23 cellular contexts compared by ENCODE assay signal in genomic region chr6:39931607-39932006, GRCh38. TPM values are rescaled to one million over a fixed set of nuclear protein-coding genes. Genes with fewer than 3 reads are reported as not detected.
DNase-seq lines count a peak whose midpoint lies in the region; ATAC-seq, FAIRE-seq and TF ChIP-seq lines count a peak whose summit lies in the region.
"Had no signal": no experiment of that assay in that cellular context is flagged by ENCODE, and none has a peak within 500 bp of the region (broad histone marks: within the 10 kb centered on the region; RNA-seq: fewer than 3 reads in every experiment).

No MANE protein-coding gene starts in this region.

- 100% methylated on average over 1 of the region's 1 CpG for WGBS in mesenchymal stem cell

- no peaks in the 10 kb centered on the region for H3K27me3 ChIP-seq in astrocyte (ENCODE audit: insufficient read depth, low read length)
- no peaks in the 10 kb centered on the region for H3K27me3 ChIP-seq in mesenchymal stem cell (ENCODE audit: control insufficient read depth in 1 of 2, insufficient read depth in 1 of 2, low read length in 2 of 2)
- no peaks in the 10 kb centered on the region for H3K27me3 ChIP-seq in thoracic aorta (replicated peaks; ENCODE audit: insufficient read depth)
- H3K27me3 ChIP-seq: gastroesophageal sphincter, testis had no signal

- H2AK5ac ChIP-seq in mesenchymal stem cell (ENCODE audit: low read length, severe bottlenecking) = no peak overlapping the region

- no peak for DNase-seq in astrocyte (ENCODE audit: low read depth)
- no peak for DNase-seq in mesenchymal stem cell
- DNase-seq in thoracic aorta (ENCODE audit: low spot score) = no peak
- DNase-seq in GM10266 (ENCODE audit: extremely low spot score) = no peak
- no peak for DNase-seq in AML-193 (lab: John Stamatoyannopoulos, UW)
- DNase-seq: activated B cell treated with CpG ODN at 0.5 μM for 24 hours; activated CD4-positive, alpha-beta memory T cell treated with anti-CD3 and anti-CD28 coated beads for 36 hours; DMS79 treated with DMSO at 0.1 percent for 48 hours; effector CD4-positive, alpha-beta T cell; Karpas-422; left colon; NCI-H1092 treated with DMSO at 0.1 percent for 48 hours; NCI-H2029; NCI-H446; NK-92 treated with Interleukin-12 subunit alpha and Interleukin-12 subunit beta, amount 100 ng/mL, for 24 hours; stimulated activated CD8-positive, alpha-beta memory T cell treated with anti-CD3 and anti-CD28 coated beads, Interleukin-4, amount 100 ng/mL, for 48 hours; T-helper 2 cell; testis had no signal

- H2BK15ac ChIP-seq in mesenchymal stem cell (ENCODE audit: low read depth, poor library complexity, severe bottlenecking) = no peak overlapping the region

- H3K9ac ChIP-seq in astrocyte (ENCODE audit: low read length) = no peak overlapping the region
- H3K9ac ChIP-seq in mesenchymal stem cell (ENCODE audit: low read length) = no peak overlapping the region

- H3K4ac ChIP-seq in mesenchymal stem cell (ENCODE audit: low read depth in 1 of 2, low read length in 2 of 2) = peak overlapping the region in 1 of 2 experiments; percentile 47

- H3K4me2 ChIP-seq in astrocyte (ENCODE audit: low read length) (no peak overlapping the region), mesenchymal stem cell (ENCODE audit: low read length, poor library complexity, severe bottlenecking) (no peak overlapping the region)

- H3K4me3 ChIP-seq in astrocyte (ENCODE audit: insufficient read depth, low read depth, low read length) (no peak overlapping the region), mesenchymal stem cell (ENCODE audit: insufficient read depth in 1 of 2, low read depth in 1 of 2, low read length in 2 of 2) (no peak overlapping the region), thoracic aorta (peak overlapping the region; percentile 35)
- H3K4me3 ChIP-seq: HAP-1, testis had no signal

- H2BK12ac ChIP-seq in mesenchymal stem cell (ENCODE audit: low read length in 2 of 2) = peak overlapping the region in 1 of 2 experiments; percentile 45

- H2AFZ ChIP-seq in astrocyte (ENCODE audit: low read depth, low read length) (no peak overlapping the region), mesenchymal stem cell (ENCODE audit: low read depth, low read length) (no peak overlapping the region)

- H3K27me3 Mint-ChIP-seq in astrocyte (ENCODE audit: low read depth, unreplicated experiment) = no peaks in the 10 kb centered on the region

- H3K23ac ChIP-seq in mesenchymal stem cell (ENCODE audit: low read length in 2 of 2) = peak overlapping the region in 1 of 2 experiments; percentile 53

- no peaks in the 10 kb centered on the region for H3K9me3 Mint-ChIP-seq in astrocyte (ENCODE audit: unreplicated experiment)
- H3K9me3 Mint-ChIP-seq: activated B cell treated with CpG ODN at 0.5 μM for 24 hours; activated CD4-positive, alpha-beta memory T cell treated with anti-CD3 and anti-CD28 coated beads for 36 hours had no signal

- H3K36me3 ChIP-seq in KOPT-K1 (ENCODE audit: insufficient read depth, low read length) (no peaks in the 10 kb centered on the region), astrocyte (ENCODE audit: insufficient read depth, low read length) (no peaks in the 10 kb centered on the region), mesenchymal stem cell (ENCODE audit: control insufficient read depth in 1 of 2, insufficient read depth in 2 of 2, low read depth in 1 of 2, low read length in 2 of 2) (peaks cover 0 to 7% of the 10 kb centered on the region in 2 experiments), thoracic aorta (no peaks in the 10 kb centered on the region)
- H3K36me3 ChIP-seq: HAP-1 had no signal

- peak overlapping the region; percentile 46 for H4K8ac ChIP-seq in mesenchymal stem cell (ENCODE audit: low read length)

- H3K18ac ChIP-seq in mesenchymal stem cell (ENCODE audit: low read depth in 1 of 2, low read length in 2 of 2) = peak overlapping the region in 1 of 2 experiments; percentile 15

- no peak for ATAC-seq in thoracic aorta (ENCODE audit: insufficient number of reproducible peaks, low FRiP score, low read depth)
- ATAC-seq in GM21390 (IDR thresholded peaks at IDR 0.05; ENCODE audit: unreplicated experiment) = no peak
- ATAC-seq: gastroesophageal sphincter, left colon, Panc1 had no signal

- peak overlapping the region; percentile 20 for H4K91ac ChIP-seq in mesenchymal stem cell (ENCODE audit: low read length)

- H3K79me1 ChIP-seq in mesenchymal stem cell (replicated peaks; ENCODE audit: low read length, poor library complexity, severe bottlenecking) = peaks cover 23% of the 10 kb centered on the region

- no peak overlapping the region for H2BK5ac ChIP-seq in mesenchymal stem cell (ENCODE audit: low read depth, low read length, poor library complexity, severe bottlenecking)

- no peak overlapping the region for H3K4me3 Mint-ChIP-seq in astrocyte (ENCODE audit: unreplicated experiment)
- H3K4me3 Mint-ChIP-seq: activated B cell treated with CpG ODN at 0.5 μM for 24 hours; activated CD4-positive, alpha-beta memory T cell treated with anti-CD3 and anti-CD28 coated beads for 36 hours had no signal

- no peak overlapping the region for H2BK120ac ChIP-seq in mesenchymal stem cell (ENCODE audit: low read depth, low read length)

- no peaks in the 10 kb centered on the region for H3K9me3 ChIP-seq in KOPT-K1 (ENCODE audit: insufficient read depth, low read length, poor library complexity, severe bottlenecking)
- H3K9me3 ChIP-seq in astrocyte (ENCODE audit: insufficient read depth, low read depth, low read length) = no peaks in the 10 kb centered on the region
- no peaks in the 10 kb centered on the region for H3K9me3 ChIP-seq in mesenchymal stem cell (ENCODE audit: control insufficient read depth, low read length)
- H3K9me3 ChIP-seq in thoracic aorta = no peaks in the 10 kb centered on the region
- H3K9me3 ChIP-seq: gastroesophageal sphincter, HAP-1, testis had no signal

- no peak overlapping the region for H3K14ac ChIP-seq in mesenchymal stem cell (ENCODE audit: low read length in 2 of 2)

- H3K4me1 ChIP-seq in astrocyte (ENCODE audit: insufficient read depth, low read length) = peaks cover 16% of the 10 kb centered on the region
- H3K4me1 ChIP-seq in mesenchymal stem cell (ENCODE audit: control insufficient read depth, insufficient read depth, low read depth, low read length) = peaks cover 17% of the 10 kb centered on the region
- peaks cover 39 to 86% of the 10 kb centered on the region in 2 donors for H3K4me1 ChIP-seq in thoracic aorta (ENCODE audit: control insufficient read depth in 1 of 2, low read depth in 2 of 2)

- H3K4me1 Mint-ChIP-seq in astrocyte (ENCODE audit: low read depth, unreplicated experiment) = peaks cover 42% of the 10 kb centered on the region

- peak overlapping the region; percentile 63 for H3K27ac Mint-ChIP-seq in astrocyte (ENCODE audit: unreplicated experiment)
- H3K27ac Mint-ChIP-seq: activated B cell treated with CpG ODN at 0.5 μM for 24 hours; activated CD4-positive, alpha-beta memory T cell treated with anti-CD3 and anti-CD28 coated beads for 36 hours had no signal

- peaks cover 4% of the 10 kb centered on the region for H4K20me1 ChIP-seq in astrocyte (ENCODE audit: insufficient read depth, low read length)

- peaks cover 8% of the 10 kb centered on the region for H3K36me3 Mint-ChIP-seq in astrocyte (ENCODE audit: low read depth, unreplicated experiment)
- H3K36me3 Mint-ChIP-seq: activated CD4-positive, alpha-beta memory T cell treated with anti-CD3 and anti-CD28 coated beads for 36 hours had no signal

- H3K79me2 ChIP-seq in astrocyte (ENCODE audit: insufficient read depth, low read length) = no peaks in the 10 kb centered on the region

- no peak for FAIRE-seq in astrocyte (lab: Jason Lieb, UNC)

- no peak for TF ChIP-seq CTCF in astrocyte (IDR thresholded peaks at IDR 0.05; ENCODE audit: insufficient read depth, low read depth, low read length)
- no peak for TF ChIP-seq CTCF in thoracic aorta (IDR thresholded peaks at IDR 0.05)
- no peak for TF ChIP-seq CTCF in GM10266 (IDR thresholded peaks at IDR 0.05; ENCODE audit: control insufficient read depth, insufficient read depth, low read depth, missing control alignments)

- peak overlapping the region; percentile 83 for H3K27ac ChIP-seq in KOPT-K1 (ENCODE audit: low read depth, low read length, poor library complexity, severe bottlenecking)
- H3K27ac ChIP-seq in astrocyte (ENCODE audit: low read depth, low read length) = no peak overlapping the region
- no peak overlapping the region for H3K27ac ChIP-seq in mesenchymal stem cell (ENCODE audit: low read length, poor library complexity, severe bottlenecking)
- H3K27ac ChIP-seq in thoracic aorta = peak overlapping the region; percentile 86 to 87

RNA-seq across cellular contexts. Expression of gene MOCS1, which starts 2.7 kb away (rescaled TPM):
- total RNA-seq in astrocyte (14.7 and 16.0 TPM in 2 replicates), thoracic aorta (10 to 100 TPM; 29.1 to 44.9 TPM)
- polyA plus RNA-seq in mesenchymal stem cell (2013, experiment 1 of 2) = 10.7 TPM
- polyA plus RNA-seq in mesenchymal stem cell (2013, experiment 2 of 2) = 10.4 TPM

Comparison
In these comparisons a context has a peak if more than half of its experiments do, and no peak if none do; other contexts are left out.
1. H3K27ac ChIP-seq: peak in KOPT-K1 (single experiment) and thoracic aorta (2 of 2); none in astrocyte (single experiment) and mesenchymal stem cell (single experiment).